Comparison of ENCODE assay signal across 22 cellular contexts in genomic region chr2:37873749-37874330, GRCh38. TPM values are rescaled to one million over a fixed set of nuclear protein-coding genes. Genes with fewer than 3 reads are reported as not detected.
DNase-seq lines count a peak whose midpoint lies in the region; ATAC-seq and TF ChIP-seq lines count a peak whose summit lies in the region.
"Had no signal": no experiment of that assay in that cellular context is flagged by ENCODE, and none has a peak within 500 bp of the region (broad histone marks: within the 10 kb centered on the region; RNA-seq: fewer than 3 reads in every experiment).

No MANE protein-coding gene starts in this region.

- H3K27me3 Mint-ChIP-seq in activated T-helper 17 cell treated with anti-CD3 and anti-CD28 coated beads, Interleukin-2, amount 50 U/mL, for 72 hours = peaks cover 8% of the 10 kb centered on the region
- H3K27me3 Mint-ChIP-seq in stimulated activated naive B cell treated with anti-CD40 and anti-IgM and Interleukin-4, amounts not matched to agents 10 μg/mL and 1 μg/mL and 100 μg/mL, for 72 hours = peaks cover 6 to 13% of the 10 kb centered on the region in 2 donors

- ATAC-seq in Right ventricle myocardium superior (ENCODE audit: poor library complexity) (peak; percentile 37), left ventricle myocardium superior (peak; percentile 54), GM19452 (IDR thresholded peaks at IDR 0.05; ENCODE audit: unreplicated experiment) (no peak)
- no peak for ATAC-seq in activated T-helper 17 cell treated with anti-CD3 and anti-CD28 coated beads, Interleukin-2, amount 50 U/mL, for 72 hours (replicated peaks)
- no peak for ATAC-seq in stimulated activated naive B cell treated with anti-CD40 and anti-IgM and Interleukin-4, amounts not matched to agents 10 μg/mL and 1 μg/mL and 100 μg/mL, for 72 hours (replicated peaks)

- no peaks in the 10 kb centered on the region for H3K36me3 ChIP-seq in right atrium auricular region
- H3K36me3 ChIP-seq: BE2C, SJCRH30 had no signal

- H3K4me1 ChIP-seq in right atrium auricular region = peaks cover 0 to 53% of the 10 kb centered on the region in 2 donors

- H3K4me1 Mint-ChIP-seq in activated T-helper 17 cell treated with anti-CD3 and anti-CD28 coated beads, Interleukin-2, amount 50 U/mL, for 72 hours = peaks cover 23% of the 10 kb centered on the region
- peaks cover 28 to 47% of the 10 kb centered on the region in 2 donors for H3K4me1 Mint-ChIP-seq in stimulated activated naive B cell treated with anti-CD40 and anti-IgM and Interleukin-4, amounts not matched to agents 10 μg/mL and 1 μg/mL and 100 μg/mL, for 72 hours

- H3K4me3 Mint-ChIP-seq in activated T-helper 17 cell treated with anti-CD3 and anti-CD28 coated beads, Interleukin-2, amount 50 U/mL, for 72 hours = no peak overlapping the region
- H3K4me3 Mint-ChIP-seq in stimulated activated naive B cell treated with anti-CD40 and anti-IgM and Interleukin-4, amounts not matched to agents 10 μg/mL and 1 μg/mL and 100 μg/mL, for 72 hours = no peak overlapping the region
- H3K4me3 Mint-ChIP-seq: CD4-positive, CD25-positive, alpha-beta regulatory T cell had no signal

- peak overlapping the region in 1 of 2 donors; percentile 38 for H3K27ac ChIP-seq in right atrium auricular region
- H3K27ac ChIP-seq: HL-60, KMS-11, SJCRH30 had no signal

- no peaks in the 10 kb centered on the region for H3K9me3 ChIP-seq in right atrium auricular region
- H3K9me3 ChIP-seq: BE2C, SJCRH30 had no signal

- no peaks in the 10 kb centered on the region for H3K36me3 Mint-ChIP-seq in activated T-helper 17 cell treated with anti-CD3 and anti-CD28 coated beads, Interleukin-2, amount 50 U/mL, for 72 hours (ENCODE audit: low read depth)
- H3K36me3 Mint-ChIP-seq in stimulated activated naive B cell treated with anti-CD40 and anti-IgM and Interleukin-4, amounts not matched to agents 10 μg/mL and 1 μg/mL and 100 μg/mL, for 72 hours = no peaks in the 10 kb centered on the region
- H3K36me3 Mint-ChIP-seq: CD4-positive, CD25-positive, alpha-beta regulatory T cell had no signal

- no peaks in the 10 kb centered on the region for H3K27me3 ChIP-seq in right atrium auricular region
- H3K27me3 ChIP-seq: BE2C, SJCRH30 had no signal

- no peak overlapping the region for H3K4me3 ChIP-seq in right atrium auricular region
- H3K4me3 ChIP-seq: SJCRH30 had no signal

- no peaks in the 10 kb centered on the region for H3K9me3 Mint-ChIP-seq in activated T-helper 17 cell treated with anti-CD3 and anti-CD28 coated beads, Interleukin-2, amount 50 U/mL, for 72 hours
- H3K9me3 Mint-ChIP-seq in stimulated activated naive B cell treated with anti-CD40 and anti-IgM and Interleukin-4, amounts not matched to agents 10 μg/mL and 1 μg/mL and 100 μg/mL, for 72 hours = no peaks in the 10 kb centered on the region
- H3K9me3 Mint-ChIP-seq: CD4-positive, CD25-positive, alpha-beta regulatory T cell had no signal

- H3K27ac Mint-ChIP-seq in activated T-helper 17 cell treated with anti-CD3 and anti-CD28 coated beads, Interleukin-2, amount 50 U/mL, for 72 hours = peak overlapping the region; percentile 21
- peak overlapping the region; percentile 14 for H3K27ac Mint-ChIP-seq in stimulated activated naive B cell treated with anti-CD40 and anti-IgM and Interleukin-4, amounts not matched to agents 10 μg/mL and 1 μg/mL and 100 μg/mL, for 72 hours
- H3K27ac Mint-ChIP-seq: CD4-positive, CD25-positive, alpha-beta regulatory T cell had no signal

- no peak for DNase-seq in Right ventricle myocardium superior
- DNase-seq in right atrium auricular region (ENCODE audit: low spot score) = no peak
- DNase-seq in left ventricle myocardium superior = no peak
- DNase-seq in stimulated activated naive B cell treated with anti-CD40 and anti-IgM and Interleukin-4, amounts not matched to agents 10 μg/mL and 1 μg/mL and 100 μg/mL, for 72 hours = no peak
- DNase-seq in epidermal melanocyte (ENCODE audit: insufficient read length, low spot score) = no peak
- DNase-seq: CD4-positive, CD25-positive, alpha-beta regulatory T cell; EL; GF-D8; GOT3; HCEC 1CT; NCI-H1092 treated with DMSO at 0.1 percent for 48 hours; NCI-H1436 treated with DMSO at 0.1 percent for 48 hours; NCI-H2029; NCI-H2227 treated with DMSO at 0.1 percent for 48 hours; NCI-H510A; NCI-H748 treated with DMSO at 0.1 percent for 48 hours had no signal

- no peak for TF ChIP-seq CTCF in right atrium auricular region (IDR thresholded peaks at IDR 0.05)

- intact Hi-C loops in Right ventricle myocardium superior (cut with DNase I) = no loop called here
- intact Hi-C loops in left ventricle myocardium superior (cut with micrococcal nuclease) = no loop called here

RNA-seq across cellular contexts. Expression of gene RMDN2, which starts 51.2 kb away (rescaled TPM):
- total RNA-seq in Right ventricle myocardium superior = 4.9 TPM
- total RNA-seq in right atrium auricular region = 1 to 10 TPM; 5.0 to 6.2 TPM
- total RNA-seq in activated T-helper 17 cell treated with anti-CD3 and anti-CD28 coated beads, Interleukin-2, amount 50 U/mL, for 72 hours = 1 to 10 TPM; 1.4 to 2.0 TPM
- total RNA-seq in left ventricle myocardium superior = 6.2 TPM

Comparison
In these comparisons a context has a peak if more than half of its experiments do, and no peak if none do; other contexts are left out.
1. ATAC-seq: peak in Right ventricle myocardium superior (single experiment) and left ventricle myocardium superior (single experiment); none in activated T-helper 17 cell treated with anti-CD3 and anti-CD28 coated beads, Interleukin-2, amount 50 U/mL, for 72 hours (single experiment), stimulated activated naive B cell treated with anti-CD40 and anti-IgM and Interleukin-4, amounts not matched to agents 10 μg/mL and 1 μg/mL and 100 μg/mL, for 72 hours (0 of 2) and GM19452 (single experiment).